1 cellular context compared by ENCODE assay signal in genomic region chr12:3602488-3602887, GRCh38.
TF ChIP-seq lines count a peak whose summit lies in the region.

No MANE protein-coding gene starts in this region.

TF ChIP-seq in GM23338, 12 proteins besides CTCF, POLR2A, EP300 and RAD21 (continued from another document):
- TF ChIP-seq ZNF462 (CRISPR knock-in tag; IDR thresholded peaks at IDR 0.05) (no peak), ZNF331 (CRISPR knock-in tag; IDR thresholded peaks at IDR 0.05; ENCODE audit: low read depth) (no peak), CREB1 (CRISPR knock-in tag; IDR thresholded peaks at IDR 0.05; ENCODE audit: low read depth) (no peak), REST (IDR thresholded peaks at IDR 0.05; ENCODE audit: unreplicated experiment) (no peak)
